18 cellular contexts compared by ENCODE assay signal in the genomic region with DNA sequence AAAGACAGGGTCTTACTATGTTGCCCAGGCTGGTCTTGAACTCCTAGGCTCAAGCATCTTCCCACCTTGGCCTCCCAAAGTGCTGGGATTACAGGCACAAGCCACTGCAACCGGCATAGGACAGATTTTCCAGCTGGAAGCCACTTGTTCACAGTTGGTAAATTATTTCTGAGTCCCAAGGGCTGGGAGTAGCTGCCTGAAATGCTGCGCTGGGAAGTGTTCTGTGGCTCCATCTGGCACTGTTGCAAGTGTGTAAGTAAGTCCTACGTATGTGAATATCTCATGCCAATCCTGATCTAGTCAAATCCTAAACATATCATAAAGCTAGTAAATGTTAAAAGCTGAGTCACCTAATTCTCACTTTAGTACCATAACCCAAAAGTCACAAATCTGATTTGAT. TPM values are rescaled to one million over a fixed set of nuclear protein-coding genes. Genes with fewer than 3 reads are reported as not detected.
DNase-seq lines count a peak whose midpoint lies in the region; ATAC-seq, FAIRE-seq and TF ChIP-seq lines count a peak whose summit lies in the region.
"Had no signal": no experiment of that assay in that cellular context is flagged by ENCODE, and none has a peak within 500 bp of the region (broad histone marks: within the 10 kb centered on the region; RNA-seq: fewer than 3 reads in every experiment).

No MANE protein-coding gene starts in this region.

- no peak for TF ChIP-seq POLR2A in A549 (IDR thresholded peaks at IDR 0.05; ENCODE audit: low read length)

- no peak overlapping the region for H3K9ac ChIP-seq in SK-N-MC (ENCODE audit: insufficient read length)

- H3K27me3 Mint-ChIP-seq in Calu3 (ENCODE audit: unreplicated experiment) (no peaks in the 10 kb centered on the region), mesothelial cell of epicardium (ENCODE audit: low read depth) (no peaks in the 10 kb centered on the region), type B pancreatic cell (no peaks in the 10 kb centered on the region)
- H3K27me3 Mint-ChIP-seq: CD8-positive, alpha-beta memory T cell had no signal

- TSS peak; percentile 23 for BruUV-seq in Calu3 (replicated peaks; lab: Mats Ljungman, UMichigan)

- CTCF ChIA-PET in A549 (lab: Yijun Ruan, JAX) = interaction anchor here (1.0 to 3.5 kb wide), 8 partner anchors 10 to 164 kb away, joined by 3 to 30 read pairs (median 6); a partner anchor contains a TSS
- CTCF ChIA-PET in Calu3 (lab: Charles Lee) = no interaction called here

- FAIRE-seq in A549 (lab: Jason Lieb, UNC) = no peak
- FAIRE-seq: frontal cortex had no signal

- H3K27ac Mint-ChIP-seq in Calu3 (ENCODE audit: unreplicated experiment) = no peak overlapping the region
- peak overlapping the region; percentile 17 for H3K27ac Mint-ChIP-seq in mesothelial cell of epicardium
- H3K27ac Mint-ChIP-seq in type B pancreatic cell = no peak overlapping the region

- peaks cover 68% of the 10 kb centered on the region for H3K36me3 Mint-ChIP-seq in Calu3 (ENCODE audit: insufficient read depth, unreplicated experiment)
- peaks cover 44% of the 10 kb centered on the region for H3K36me3 Mint-ChIP-seq in mesothelial cell of epicardium
- peaks cover 35% of the 10 kb centered on the region for H3K36me3 Mint-ChIP-seq in type B pancreatic cell

- DNase-seq in A549 (ENCODE audit: low read depth in 1 of 2, low spot score in 1 of 2) (no peak), Calu3 (no peak), SK-N-MC (ENCODE audit: low read depth, low spot score) (no peak), mesothelial cell of epicardium (ENCODE audit: low spot score in 2 of 2, unreplicated experiment in 2 of 2) (no peak), glomerular visceral epithelial cell (ENCODE audit: extremely low spot score) (no peak), DMS153 treated with DMSO at 0.1 percent for 48 hours (lab: John Stamatoyannopoulos, UW; ENCODE audit: unreplicated experiment) (no peak), type B pancreatic cell (ENCODE audit: extremely low spot score, unreplicated experiment) (no peak)
- DNase-seq: activated CD4-positive, alpha-beta T cell treated with anti-CD3 and anti-CD28 coated beads for 4 hours; activated naive CD4-positive, alpha-beta T cell; CD8-positive, alpha-beta memory T cell; effector CD4-positive, alpha-beta T cell; HCEC 1CT; kidney glomerular epithelial cell; NCI-H1105 treated with DMSO at 0.1 percent for 48 hours; NCI-H526 had no signal

- intact Hi-C loops in Calu3 (cut with micrococcal nuclease; ENCODE audit: unreplicated experiment) = no loop called here

- H3K4me1 ChIP-seq in A549 = peaks cover 18% of the 10 kb centered on the region

- no peak for TF ChIP-seq EP300 in A549 (IDR thresholded peaks at IDR 0.05)

- 78% methylated on average over 3 of the region's 3 CpGs for WGBS in A549 (ENCODE audit: missing lambda C conversion rate)

- no peak overlapping the region for H3K4me2 ChIP-seq in A549

- H3K4me3 Mint-ChIP-seq in Calu3 (ENCODE audit: low read depth, unreplicated experiment) = no peak overlapping the region
- no peak overlapping the region for H3K4me3 Mint-ChIP-seq in mesothelial cell of epicardium
- no peak overlapping the region for H3K4me3 Mint-ChIP-seq in type B pancreatic cell
- H3K4me3 Mint-ChIP-seq: CD8-positive, alpha-beta memory T cell had no signal

- peaks cover 9% of the 10 kb centered on the region for H3K4me1 Mint-ChIP-seq in Calu3 (ENCODE audit: low read depth, unreplicated experiment)
- H3K4me1 Mint-ChIP-seq in mesothelial cell of epicardium = no peaks in the 10 kb centered on the region
- peaks cover 4% of the 10 kb centered on the region for H3K4me1 Mint-ChIP-seq in type B pancreatic cell (ENCODE audit: unreplicated experiment)

- no peak for TF ChIP-seq RAD21 in A549 (conservative IDR thresholded peaks at IDR 0.05 in 1 of 2, IDR thresholded peaks at IDR 0.05 in 1 of 2)

- H3K27ac ChIP-seq in A549 (no peak overlapping the region), SK-N-MC (peak overlapping the region; percentile 48)

- H3K9me3 ChIP-seq in A549 (no peaks in the 10 kb centered on the region), SK-N-MC (ENCODE audit: low read depth, low read length) (no peaks in the 10 kb centered on the region)

- H3K9me3 Mint-ChIP-seq in Calu3 (ENCODE audit: low read depth, unreplicated experiment) (no peaks in the 10 kb centered on the region), mesothelial cell of epicardium (no peaks in the 10 kb centered on the region), type B pancreatic cell (no peaks in the 10 kb centered on the region)
- H3K9me3 Mint-ChIP-seq: CD8-positive, alpha-beta memory T cell had no signal

- POLR2A ChIA-PET in A549 (lab: Yijun Ruan, JAX) = no interaction called here

- ATAC-seq in A549 = no peak
- ATAC-seq: esophagus mucosa, sciatic nerve had no signal

- H3K4me3 ChIP-seq in A549 (no peak overlapping the region), SK-N-MC (no peak overlapping the region)

- TF ChIP-seq CTCF in A549 (IDR thresholded peaks at IDR 0.05) (no peak), Calu3 (IDR thresholded peaks at IDR 0.05; ENCODE audit: unreplicated experiment) (no peak), mesothelial cell of epicardium (IDR thresholded peaks at IDR 0.05; ENCODE audit: unreplicated experiment) (no peak), type B pancreatic cell (conservative IDR thresholded peaks at IDR 0.05) (no peak)

- peaks cover 85% of the 10 kb centered on the region for H3K36me3 ChIP-seq in SK-N-MC (ENCODE audit: insufficient read depth, low read length)

TF ChIP-seq in A549, 52 proteins besides CTCF, POLR2A, EP300 and RAD21:
- TF ChIP-seq RNF2 (IDR thresholded peaks at IDR 0.05; ENCODE audit: borderline replicate concordance, low read depth) = no peak
- TF ChIP-seq MAFK (IDR thresholded peaks at IDR 0.05; ENCODE audit: partially characterized antibody) = peak; percentile 42
- TF ChIP-seq CBX2 (IDR thresholded peaks at IDR 0.05; ENCODE audit: borderline replicate concordance, low read depth) = no peak

RNA-seq across cellular contexts. Expression of a gene that starts 48.1 kb away (rescaled TPM):
- polyA plus RNA-seq in A549 (2011; rRNA removed) = 1,017 and 1,284 TPM in 2 replicates
- polyA plus RNA-seq in A549 (2012; cell fraction: cytosol; rRNA removed) = 663 and 976 TPM in 2 replicates
- 278 and 353 TPM in 2 replicates for polyA plus RNA-seq in A549 (2012; cell fraction: nucleus; rRNA removed)
- polyA plus RNA-seq in A549 (2017; fragmentation: RNase III; extraction: RNeasy Plus Mini Kit Qiagen cat#74134 plus additional on column Dnase treatment) = 1,548 to 1,575 TPM (median 1,561 TPM) in 3 replicates
- polyA minus RNA-seq in A549 (2011; rRNA and poly(A)+ RNA removed) = 571 and 643 TPM in 2 replicates
- total RNA-seq in Calu3 (2022) = 466 and 504 TPM in 2 replicates
- 714 to 730 TPM (median 714 TPM) in 3 replicates for total RNA-seq in mesothelial cell of epicardium
- total RNA-seq in type B pancreatic cell (ENCODE audit: low replicate concordance) = 674 and 773 TPM in 2 replicates
